In genomic region chr16:71425746-71426068, GRCh38 we compare ENCODE assay signal across 2 cellular contexts.
TF ChIP-seq lines count a peak whose summit lies in the region.

No MANE protein-coding gene starts in this region.

TF ChIP-seq in SK-N-SH, 30 proteins besides CTCF, POLR2A, EP300 and RAD21 (continued from another document):
- TF ChIP-seq, protein P1, sequence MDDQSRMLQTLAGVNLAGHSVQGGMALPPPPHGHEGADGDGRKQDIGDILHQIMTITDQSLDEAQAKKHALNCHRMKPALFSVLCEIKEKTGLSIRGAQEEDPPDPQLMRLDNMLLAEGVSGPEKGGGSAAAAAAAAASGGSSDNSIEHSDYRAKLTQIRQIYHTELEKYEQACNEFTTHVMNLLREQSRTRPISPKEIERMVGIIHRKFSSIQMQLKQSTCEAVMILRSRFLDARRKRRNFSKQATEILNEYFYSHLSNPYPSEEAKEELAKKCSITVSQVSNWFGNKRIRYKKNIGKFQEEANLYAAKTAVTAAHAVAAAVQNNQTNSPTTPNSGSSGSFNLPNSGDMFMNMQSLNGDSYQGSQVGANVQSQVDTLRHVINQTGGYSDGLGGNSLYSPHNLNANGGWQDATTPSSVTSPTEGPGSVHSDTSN (IDR thresholded peaks at IDR 0.05), result no peak
- TF ChIP-seq USF1 (IDR thresholded peaks at IDR 0.05; ENCODE audit: borderline replicate concordance, low read depth) (no peak), NRF1 (IDR thresholded peaks at IDR 0.05; ENCODE audit: low read depth, low read length) (no peak), ELF1 (IDR thresholded peaks at IDR 0.05) (no peak), JUND (IDR thresholded peaks at IDR 0.05) (no peak), FOSL2 (IDR thresholded peaks at IDR 0.05; ENCODE audit: borderline replicate concordance, low read depth) (no peak), MXI1 (IDR thresholded peaks at IDR 0.05; ENCODE audit: low read depth, low read length) (no peak), RCOR1 (IDR thresholded peaks at IDR 0.05; ENCODE audit: low read length) (no peak)
TF ChIP-seq in SK-N-SH: peak in this region for 0.

TF ChIP-seq in SK-N-SH treated with all-trans-retinoic acid at 6 μM for 48 hours, 23 proteins besides CTCF, POLR2A, EP300 and RAD21 (continued from another document):
- TF ChIP-seq, protein P2, sequence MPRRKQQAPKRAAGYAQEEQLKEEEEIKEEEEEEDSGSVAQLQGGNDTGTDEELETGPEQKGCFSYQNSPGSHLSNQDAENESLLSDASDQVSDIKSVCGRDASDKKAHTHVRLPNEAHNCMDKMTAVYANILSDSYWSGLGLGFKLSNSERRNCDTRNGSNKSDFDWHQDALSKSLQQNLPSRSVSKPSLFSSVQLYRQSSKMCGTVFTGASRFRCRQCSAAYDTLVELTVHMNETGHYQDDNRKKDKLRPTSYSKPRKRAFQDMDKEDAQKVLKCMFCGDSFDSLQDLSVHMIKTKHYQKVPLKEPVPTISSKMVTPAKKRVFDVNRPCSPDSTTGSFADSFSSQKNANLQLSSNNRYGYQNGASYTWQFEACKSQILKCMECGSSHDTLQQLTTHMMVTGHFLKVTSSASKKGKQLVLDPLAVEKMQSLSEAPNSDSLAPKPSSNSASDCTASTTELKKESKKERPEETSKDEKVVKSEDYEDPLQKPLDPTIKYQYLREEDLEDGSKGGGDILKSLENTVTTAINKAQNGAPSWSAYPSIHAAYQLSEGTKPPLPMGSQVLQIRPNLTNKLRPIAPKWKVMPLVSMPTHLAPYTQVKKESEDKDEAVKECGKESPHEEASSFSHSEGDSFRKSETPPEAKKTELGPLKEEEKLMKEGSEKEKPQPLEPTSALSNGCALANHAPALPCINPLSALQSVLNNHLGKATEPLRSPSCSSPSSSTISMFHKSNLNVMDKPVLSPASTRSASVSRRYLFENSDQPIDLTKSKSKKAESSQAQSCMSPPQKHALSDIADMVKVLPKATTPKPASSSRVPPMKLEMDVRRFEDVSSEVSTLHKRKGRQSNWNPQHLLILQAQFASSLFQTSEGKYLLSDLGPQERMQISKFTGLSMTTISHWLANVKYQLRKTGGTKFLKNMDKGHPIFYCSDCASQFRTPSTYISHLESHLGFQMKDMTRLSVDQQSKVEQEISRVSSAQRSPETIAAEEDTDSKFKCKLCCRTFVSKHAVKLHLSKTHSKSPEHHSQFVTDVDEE (CRISPR knock-in tag; IDR thresholded peaks at IDR 0.05), result no peak
- TF ChIP-seq, protein P3, sequence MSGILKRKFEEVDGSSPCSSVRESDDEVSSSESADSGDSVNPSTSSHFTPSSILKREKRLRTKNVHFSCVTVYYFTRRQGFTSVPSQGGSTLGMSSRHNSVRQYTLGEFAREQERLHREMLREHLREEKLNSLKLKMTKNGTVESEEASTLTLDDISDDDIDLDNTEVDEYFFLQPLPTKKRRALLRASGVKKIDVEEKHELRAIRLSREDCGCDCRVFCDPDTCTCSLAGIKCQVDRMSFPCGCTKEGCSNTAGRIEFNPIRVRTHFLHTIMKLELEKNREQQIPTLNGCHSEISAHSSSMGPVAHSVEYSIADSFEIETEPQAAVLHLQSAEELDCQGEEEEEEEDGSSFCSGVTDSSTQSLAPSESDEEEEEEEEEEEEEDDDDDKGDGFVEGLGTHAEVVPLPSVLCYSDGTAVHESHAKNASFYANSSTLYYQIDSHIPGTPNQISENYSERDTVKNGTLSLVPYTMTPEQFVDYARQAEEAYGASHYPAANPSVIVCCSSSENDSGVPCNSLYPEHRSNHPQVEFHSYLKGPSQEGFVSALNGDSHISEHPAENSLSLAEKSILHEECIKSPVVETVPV (CRISPR knock-in tag; IDR thresholded peaks at IDR 0.05), result no peak
- TF ChIP-seq ZNF8 (CRISPR knock-in tag; IDR thresholded peaks at IDR 0.05), result no peak
- TF ChIP-seq TCF4 (CRISPR knock-in tag; IDR thresholded peaks at IDR 0.05; ENCODE audit: borderline replicate concordance), result no peak
- TF ChIP-seq GLIS3 (CRISPR knock-in tag; IDR thresholded peaks at IDR 0.05), result no peak
- no peak for TF ChIP-seq ARNTL (CRISPR knock-in tag; IDR thresholded peaks at IDR 0.05; ENCODE audit: borderline replicate concordance, low read depth)
- no peak for TF ChIP-seq SNAI2 (CRISPR knock-in tag; IDR thresholded peaks at IDR 0.05)
- no peak for TF ChIP-seq ZNF565 (CRISPR knock-in tag; conservative IDR thresholded peaks at IDR 0.05; ENCODE audit: low read depth)
- TF ChIP-seq ZFP30 (CRISPR knock-in tag; IDR thresholded peaks at IDR 0.05), result no peak
- TF ChIP-seq TOX (CRISPR knock-in tag; IDR thresholded peaks at IDR 0.05; ENCODE audit: borderline replicate concordance), result no peak
- TF ChIP-seq OSR1 (CRISPR knock-in tag; IDR thresholded peaks at IDR 0.05), result no peak
- TF ChIP-seq PPARA (CRISPR knock-in tag; IDR thresholded peaks at IDR 0.05; ENCODE audit: borderline replicate concordance), result no peak
- TF ChIP-seq ISL1 (CRISPR knock-in tag; IDR thresholded peaks at IDR 0.05), result no peak
- no peak for TF ChIP-seq ESRRG (CRISPR knock-in tag; IDR thresholded peaks at IDR 0.05)
- no peak for TF ChIP-seq CSDC2 (CRISPR knock-in tag; IDR thresholded peaks at IDR 0.05)
- no peak for TF ChIP-seq RARB (CRISPR knock-in tag; IDR thresholded peaks at IDR 0.05)
